ENCODE assay signal across 22 cellular contexts in genomic region chr10:35600193-35600592, GRCh38. TPM values are rescaled to one million over a fixed set of nuclear protein-coding genes. Genes with fewer than 3 reads are reported as not detected.
DNase-seq lines count a peak whose midpoint lies in the region; ATAC-seq and TF ChIP-seq lines count a peak whose summit lies in the region.
"Had no signal": no experiment of that assay in that cellular context is flagged by ENCODE, and none has a peak within 500 bp of the region (broad histone marks: within the 10 kb centered on the region; RNA-seq: fewer than 3 reads in every experiment).

No MANE protein-coding gene starts in this region.

- no peak for ATAC-seq in HG02678 (IDR thresholded peaks at IDR 0.05; ENCODE audit: unreplicated experiment)
- ATAC-seq: esophagus mucosa, left cardiac atrium, Right ventricle myocardium inferior had no signal

- H3K9me3 ChIP-seq in effector memory CD4-positive, alpha-beta T cell (ENCODE audit: control insufficient read depth, low read length): no peaks in the 10 kb centered on the region
- H3K9me3 ChIP-seq: sigmoid colon had no signal

- in situ Hi-C loops in KBM-7 (cut with MboI; ENCODE audit: low pct_unique_long_range_greater_than_20kb, low sequenced_read_pairs): no loop called here

- no peak overlapping the region for H3K27ac ChIP-seq in effector memory CD4-positive, alpha-beta T cell (ENCODE audit: insufficient read depth, low read length, poor library complexity, severe bottlenecking)
- H3K27ac ChIP-seq: sigmoid colon had no signal

- H3K4me3 ChIP-seq in AG09309 (ENCODE audit: control insufficient read depth, low read depth, low read length): no peak overlapping the region
- H3K4me3 ChIP-seq in GM12875 (ENCODE audit: low read depth, low read length): no peak overlapping the region
- H3K4me3 ChIP-seq in fibroblast of pulmonary artery (replicated peaks; ENCODE audit: low read depth, low read length): no peak overlapping the region
- no peak overlapping the region for H3K4me3 ChIP-seq in effector memory CD4-positive, alpha-beta T cell (ENCODE audit: insufficient read depth, low read depth, low read length, poor library complexity, severe bottlenecking)
- H3K4me3 ChIP-seq: sigmoid colon had no signal

- DNase-seq in AG09309 (ENCODE audit: low read depth) (no peak), RPMI7951 (ENCODE audit: low read depth) (peak; percentile 17), fibroblast of pulmonary artery (ENCODE audit: low read depth) (peak; percentile 16), KBM-7 (no peak), ureter (ENCODE audit: low spot score) (no peak)
- DNase-seq in effector memory CD4-positive, alpha-beta T cell: no peak
- DNase-seq: activated CD4-positive, CD25-positive, alpha-beta regulatory T cell treated with anti-CD3 and anti-CD28 coated beads, Interleukin-2, amount 50 U/mL, for 72 hours; activated gamma-delta T cell; amniotic stem cell; GDM1; H7; left cardiac atrium; NCI-H1092 treated with DMSO at 0.1 percent for 48 hours; NCI-H2171; NCI-H774; sigmoid colon had no signal

- H3K4me1 ChIP-seq in effector memory CD4-positive, alpha-beta T cell (ENCODE audit: control insufficient read depth, insufficient read depth, low read length, poor library complexity, severe bottlenecking): no peaks in the 10 kb centered on the region
- H3K4me1 ChIP-seq: sigmoid colon had no signal

- TF ChIP-seq CTCF in AG09309 (IDR thresholded peaks at IDR 0.05; ENCODE audit: control insufficient read depth, insufficient read depth, low read depth, low read length, missing control alignments) (peak; percentile 37), GM12875 (IDR thresholded peaks at IDR 0.05; ENCODE audit: borderline replicate concordance, insufficient read depth, low read depth, low read length) (0 out of 2 replicates have a peak, but pooled peaks have one; percentile 8), fibroblast of pulmonary artery (IDR thresholded peaks at IDR 0.05; ENCODE audit: low read length, missing control alignments) (peak; percentile 39)

- peaks cover 4% of the 10 kb centered on the region for H3K27me3 ChIP-seq in effector memory CD4-positive, alpha-beta T cell (replicated peaks; ENCODE audit: control insufficient read depth, insufficient read depth, low read length, poor library complexity, severe bottlenecking)

- no peaks in the 10 kb centered on the region for H3K36me3 ChIP-seq in effector memory CD4-positive, alpha-beta T cell (ENCODE audit: control insufficient read depth, insufficient read depth, low read length)
- H3K36me3 ChIP-seq: sigmoid colon had no signal

RNA-seq across cellular contexts. Expression of gene GJD4, which starts 4.9 kb away (rescaled TPM):
- total RNA-seq in RPMI7951 (2014; rRNA removed; shearing (Covaris generic)): not detected in 2 replicates
- total RNA-seq in ureter: not detected
- total RNA-seq: esophagus mucosa, H7, left cardiac atrium, mucosa of gallbladder, Right ventricle myocardium inferior, sigmoid colon, subcutaneous adipose tissue had no signal

RNA-seq across cellular contexts. Expression of gene FZD8, which starts 41.9 kb away (rescaled TPM):
- total RNA-seq in RPMI7951 (2014; rRNA removed; shearing (Covaris generic)): 2.2 and 3.2 TPM in 2 replicates
- total RNA-seq in ureter: 2.6 TPM

Comparison
In these comparisons a context has a peak if more than half of its experiments do, and no peak if none do; other contexts are left out.
1. DNase-seq: peak in RPMI7951 (single experiment) and fibroblast of pulmonary artery (single experiment); none in AG09309 (single experiment), KBM-7 (single experiment), ureter (single experiment) and effector memory CD4-positive, alpha-beta T cell (0 of 3).
2. Peak in every context shown above with its lines, with median percentiles within 50 percentile points of each other: CTCF ChIP-seq.